8 cellular contexts compared by ENCODE assay signal in genomic region chr1:89843279-89844121, GRCh38. TPM values are rescaled to one million over a fixed set of nuclear protein-coding genes. Genes with fewer than 3 reads are reported as not detected.
A peak's percentile ranks its signal among the peaks of the same experiment; 100 is the strongest.
DNase-seq lines count a peak whose midpoint lies in the region; ATAC-seq, FAIRE-seq and TF ChIP-seq lines count a peak whose summit lies in the region.

No MANE protein-coding gene starts in this region.

- TF ChIP-seq CTCF in brain (conservative IDR thresholded peaks at IDR 0.05): peak; percentile 49 to 70

- peaks cover 39% of the 10 kb centered on the region for H3K36me3 Mint-ChIP-seq in brain

- peak; percentile 91 for FAIRE-seq in GM12892 (lab: Jason Lieb, UNC)

- ATAC-seq in HG02571 (IDR thresholded peaks at IDR 0.05; ENCODE audit: unreplicated experiment): peak; percentile 90

- H3K9me3 Mint-ChIP-seq in brain: no peaks in the 10 kb centered on the region

- H3K27me3 Mint-ChIP-seq in brain: no peaks in the 10 kb centered on the region

- H3K4me1 Mint-ChIP-seq in brain: peaks cover 72% of the 10 kb centered on the region

- peak overlapping the region; percentile 51 to 88 (median 72) for H3K27ac Mint-ChIP-seq in brain

- DNase-seq in GM12892 (ENCODE audit: insufficient read length) (peak; percentile 72), NCI-H1092 treated with DMSO at 0.1 percent for 48 hours (lab: John Stamatoyannopoulos, UW) (peak; percentile 84), UCSD-AML1 (lab: John Stamatoyannopoulos, UW; ENCODE audit: unreplicated experiment) (peak; percentile 81), iPS-NIHi7 (ENCODE audit: extremely low spot score) (peak; percentile 90), SK-N-DZ (ENCODE audit: low spot score) (no peak)
- DNase-seq in stimulated activated CD4-positive, alpha-beta T cell treated with anti-CD3 and anti-CD28 coated beads, Interleukin-12 subunit alpha, Interleukin-12 subunit beta, amount 100 ng/mL, for 4 hours: peak; percentile 76

- H3K4me3 Mint-ChIP-seq in brain: peak overlapping the region; percentile 68 to 91 (median 84)

- peak; percentile 81 for TF ChIP-seq POLR2A in GM12892 (IDR thresholded peaks at IDR 0.05; ENCODE audit: low read depth, low read length)

RNA-seq across cellular contexts. Expression of gene LRRC8D, which starts 22.7 kb away (rescaled TPM):
- polyA plus RNA-seq in GM12892 (2012; ENCODE audit: missing spikeins): 8.1 TPM
- polyA plus RNA-seq in brain (ENCODE audit: insufficient read depth, low read depth, low replicate concordance): 41.7 TPM
- 12.5 and 12.7 TPM in 2 replicates for polyA plus RNA-seq in SK-N-DZ (2014; cell fraction: cytosol; rRNA removed)
- polyA plus RNA-seq in SK-N-DZ (2014; cell fraction: nucleus; rRNA removed): 9.5 TPM in 2 replicates
